Comparison of ENCODE assay signal across 16 cellular contexts in the genomic region with DNA sequence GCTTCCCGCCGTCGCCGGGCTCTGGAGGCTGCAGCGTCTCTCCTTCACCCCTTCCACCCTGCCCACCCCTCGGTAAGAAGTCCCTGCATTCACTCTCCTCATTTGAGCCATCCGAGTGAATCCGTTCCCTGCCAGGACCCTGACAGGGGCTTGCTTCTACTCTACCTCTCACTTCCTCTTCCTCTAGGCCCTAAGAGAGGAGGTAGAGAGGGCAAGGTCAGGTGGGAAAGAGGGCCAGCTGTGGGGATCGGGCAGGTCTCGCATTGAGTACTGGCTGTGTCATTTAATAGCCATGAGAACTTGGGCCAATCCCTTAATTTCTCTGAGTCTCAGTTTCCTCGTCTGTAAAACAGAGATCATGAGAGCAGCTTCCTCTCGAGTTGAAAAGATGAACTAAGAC.
A peak's percentile ranks its signal among the peaks of the same experiment; 100 is the strongest.
DNase-seq lines count a peak whose midpoint lies in the region; ATAC-seq and TF ChIP-seq lines count a peak whose summit lies in the region.
"Had no signal": no experiment of that assay in that cellular context is flagged by ENCODE, and none has a peak within 500 bp of the region (broad histone marks: within the 10 kb centered on the region; RNA-seq: fewer than 3 reads in every experiment).

No MANE protein-coding gene starts in this region.

- intact Hi-C loops in Panc1 (cut with micrococcal nuclease; ENCODE audit: unreplicated experiment), result no loop called here
- intact Hi-C loops in natural killer cell (cut with micrococcal nuclease), result loop anchor here (10.0 kb wide), 1 partner anchor 335 kb away; no protein-coding TSS in a partner anchor

- POLR2A ChIA-PET in Panc1 (lab: Charles Lee), result interaction anchor here (1.1 kb wide), 1 partner anchor 25 kb away, joined by 5 read pairs; no protein-coding TSS in a partner anchor

- no peak for TF ChIP-seq CTCF in Panc1 (IDR thresholded peaks at IDR 0.05)
- TF ChIP-seq CTCF in natural killer cell (IDR thresholded peaks at IDR 0.05), result no peak

- H3K9me3 Mint-ChIP-seq in T-helper 1 cell treated with Interleukin-12 subunit alpha and Interleukin-12 subunit beta and Interleukin-4 antibody, amounts not matched to agents 30 μg/mL and 1 μg/mL, for 36 hours, result peaks cover 3% of the 10 kb centered on the region
- H3K9me3 Mint-ChIP-seq in natural killer cell, result no peaks in the 10 kb centered on the region

- no TSS peak for BruUV-seq in Panc1 (replicated peaks; lab: Mats Ljungman, UMichigan)

- no peak overlapping the region for H3K4me3 ChIP-seq in Panc1 (ENCODE audit: low read depth in 2 of 2, low read length in 2 of 2)
- H3K4me3 ChIP-seq: A549, gastrocnemius medialis, ovary had no signal

- H3K36me3 ChIP-seq in Panc1 (ENCODE audit: control insufficient read depth, insufficient read depth, low read length), result no peaks in the 10 kb centered on the region
- H3K36me3 ChIP-seq: gastrocnemius medialis, ovary had no signal

- no peak overlapping the region for H3K27ac Mint-ChIP-seq in T-helper 1 cell treated with Interleukin-12 subunit alpha and Interleukin-12 subunit beta and Interleukin-4 antibody, amounts not matched to agents 30 μg/mL and 1 μg/mL, for 36 hours
- H3K27ac Mint-ChIP-seq in natural killer cell, result no peak overlapping the region

- H3K4me3 Mint-ChIP-seq in T-helper 1 cell treated with Interleukin-12 subunit alpha and Interleukin-12 subunit beta and Interleukin-4 antibody, amounts not matched to agents 30 μg/mL and 1 μg/mL, for 36 hours, result peak overlapping the region; percentile 33
- H3K4me3 Mint-ChIP-seq in natural killer cell, result peak overlapping the region; percentile 77

- peaks cover 8% of the 10 kb centered on the region for H3K36me3 Mint-ChIP-seq in T-helper 1 cell treated with Interleukin-12 subunit alpha and Interleukin-12 subunit beta and Interleukin-4 antibody, amounts not matched to agents 30 μg/mL and 1 μg/mL, for 36 hours (ENCODE audit: low read depth)
- H3K36me3 Mint-ChIP-seq in natural killer cell, result no peaks in the 10 kb centered on the region

- peak overlapping the region; percentile 63 for H3K27ac ChIP-seq in Panc1 (ENCODE audit: low read length)
- H3K27ac ChIP-seq: gastrocnemius medialis, ovary had no signal

- peaks cover 18% of the 10 kb centered on the region for H3K4me1 ChIP-seq in Panc1 (ENCODE audit: control insufficient read depth, insufficient read depth, low read length)
- H3K4me1 ChIP-seq: Caco-2 had no signal

- CTCF ChIA-PET in Panc1 (lab: Charles Lee), result no interaction called here

- H3K9me3 ChIP-seq in Panc1 (ENCODE audit: control insufficient read depth, insufficient read depth, low read depth, low read length), result no peaks in the 10 kb centered on the region
- H3K9me3 ChIP-seq: A549, Caco-2, gastrocnemius medialis, ovary had no signal

- no peaks in the 10 kb centered on the region for H3K27me3 ChIP-seq in Panc1 (ENCODE audit: control insufficient read depth, insufficient read depth, low read length)
- H3K27me3 ChIP-seq: gastrocnemius medialis, ovary had no signal

- ATAC-seq in GM19395 (IDR thresholded peaks at IDR 0.05; ENCODE audit: unreplicated experiment) (peak; percentile 57), Panc1 (no peak), natural killer cell (no peak)
- ATAC-seq: A549, gastrocnemius medialis had no signal

- DNase-seq in T-helper 1 cell (no peak), Panc1 (ENCODE audit: low read depth, low spot score) (no peak), natural killer cell (no peak), NCI-H2081 (lab: John Stamatoyannopoulos, UW) (no peak), NCI-H2029 treated with DMSO at 0.1 percent for 48 hours (lab: John Stamatoyannopoulos, UW) (no peak), NCI-H1048 (lab: John Stamatoyannopoulos, UW) (no peak)
- DNase-seq: activated naive CD4-positive, alpha-beta T cell; Caco-2; caudate nucleus; gastrocnemius medialis; NCI-H2171; ovary; small intestine had no signal

- peaks cover 60% of the 10 kb centered on the region for H3K27me3 Mint-ChIP-seq in T-helper 1 cell treated with Interleukin-12 subunit alpha and Interleukin-12 subunit beta and Interleukin-4 antibody, amounts not matched to agents 30 μg/mL and 1 μg/mL, for 36 hours (ENCODE audit: low read depth)
- H3K27me3 Mint-ChIP-seq in natural killer cell (ENCODE audit: low read depth in 2 of 2), result peaks cover 52 to 61% of the 10 kb centered on the region in 2 donors

- peaks cover 65% of the 10 kb centered on the region for H3K4me1 Mint-ChIP-seq in T-helper 1 cell treated with Interleukin-12 subunit alpha and Interleukin-12 subunit beta and Interleukin-4 antibody, amounts not matched to agents 30 μg/mL and 1 μg/mL, for 36 hours (ENCODE audit: low read depth)
- peaks cover 30 to 58% of the 10 kb centered on the region in 2 donors for H3K4me1 Mint-ChIP-seq in natural killer cell

- in situ Hi-C loops in Panc1 (cut with HindIII; ENCODE audit: low pct_unique_long_range_greater_than_20kb, low sequenced_read_pairs), result no loop called here
